21 cellular contexts compared by ENCODE assay signal in genomic region chr10:131888186-131888604, GRCh38. TPM values are rescaled to one million over a fixed set of nuclear protein-coding genes. Genes with fewer than 3 reads are reported as not detected.
DNase-seq lines count a peak whose midpoint lies in the region; ATAC-seq and TF ChIP-seq lines count a peak whose summit lies in the region.
"Had no signal": no experiment of that assay in that cellular context is flagged by ENCODE, and none has a peak within 500 bp of the region (broad histone marks: within the 10 kb centered on the region; RNA-seq: fewer than 3 reads in every experiment).

No MANE protein-coding gene starts in this region.

- peaks cover 6% of the 10 kb centered on the region for H3K36me3 Mint-ChIP-seq in Calu3 (ENCODE audit: insufficient read depth, unreplicated experiment)
- H3K36me3 Mint-ChIP-seq in CD8-positive, alpha-beta T cell, result no peaks in the 10 kb centered on the region
- H3K36me3 Mint-ChIP-seq: activated naive CD4-positive, alpha-beta T cell treated with anti-CD3 and anti-CD28 coated beads, Interleukin-2, amount 50 U/mL, for 72 hours; WTC11 had no signal

- peak overlapping the region; percentile 87 for H3K27ac ChIP-seq in RWPE1
- no peak overlapping the region for H3K27ac ChIP-seq in CD8-positive, alpha-beta T cell (ENCODE audit: low read depth, low read length)
- H3K27ac ChIP-seq: BLaER1, psoas muscle had no signal

- DNase-seq in Calu3 (peak; percentile 21), HT1080 (ENCODE audit: low read depth) (peak; percentile 78), RWPE1 (ENCODE audit: low spot score) (peak; percentile 95), fibroblast of mammary gland (ENCODE audit: low read depth) (peak; percentile 20), H4 (ENCODE audit: low spot score) (no peak), NCI-H146 (lab: John Stamatoyannopoulos, UW) (no peak)
- DNase-seq in CD8-positive, alpha-beta T cell, result no peak
- DNase-seq: anterior cingulate cortex; Caco-2; central memory CD4-positive, alpha-beta T cell; DND-41; mesenchymal stem cell; NCI-H1694; NCI-H524; psoas muscle had no signal

- intact Hi-C loops in Calu3 (cut with micrococcal nuclease; ENCODE audit: unreplicated experiment), result no loop called here
- intact Hi-C loops in CD8-positive, alpha-beta T cell (cut with DNase I, micrococcal nuclease), result loop anchor here (5.0 kb wide), 2 partner anchors 39 to 54 kb away; no protein-coding TSS in a partner anchor

- H3K4me1 Mint-ChIP-seq in Calu3 (ENCODE audit: low read depth, unreplicated experiment), result peaks cover 8% of the 10 kb centered on the region
- H3K4me1 Mint-ChIP-seq in CD8-positive, alpha-beta T cell (ENCODE audit: low read depth), result peaks cover 4% of the 10 kb centered on the region

- H3K4me3 ChIP-seq in fibroblast of mammary gland (ENCODE audit: control insufficient read depth, low read depth, low read length), result no peak overlapping the region
- H3K4me3 ChIP-seq in CD8-positive, alpha-beta T cell (ENCODE audit: low read depth, low read length), result no peak overlapping the region
- H3K4me3 ChIP-seq: BLaER1, psoas muscle had no signal

- peaks cover 6% of the 10 kb centered on the region for H3K4me1 ChIP-seq in CD8-positive, alpha-beta T cell (ENCODE audit: insufficient read depth, low read length)
- H3K4me1 ChIP-seq: psoas muscle had no signal

- no peak for ATAC-seq in GM21367 (IDR thresholded peaks at IDR 0.05; ENCODE audit: unreplicated experiment)
- no peak for ATAC-seq in CD8-positive, alpha-beta T cell
- ATAC-seq: activated naive CD4-positive, alpha-beta T cell treated with anti-CD3 and anti-CD28 coated beads, Interleukin-2, amount 50 U/mL, for 72 hours; psoas muscle; WTC11 had no signal

- H3K27me3 ChIP-seq in CD8-positive, alpha-beta T cell (ENCODE audit: insufficient read depth, low read length), result no peaks in the 10 kb centered on the region
- H3K27me3 ChIP-seq: BLaER1 had no signal

- TF ChIP-seq CTCF in Calu3 (IDR thresholded peaks at IDR 0.05; ENCODE audit: unreplicated experiment), result no peak
- no peak for TF ChIP-seq CTCF in RWPE1 (conservative IDR thresholded peaks at IDR 0.05; ENCODE audit: low read depth)
- no peak for TF ChIP-seq CTCF in fibroblast of mammary gland (conservative IDR thresholded peaks at IDR 0.05; ENCODE audit: control insufficient read depth, insufficient read depth, low read depth, low read length)
- no peak for TF ChIP-seq CTCF in CD8-positive, alpha-beta T cell (IDR thresholded peaks at IDR 0.05)

- H3K36me3 ChIP-seq in CD8-positive, alpha-beta T cell (ENCODE audit: insufficient read depth, low read length), result no peaks in the 10 kb centered on the region
- H3K36me3 ChIP-seq: BLaER1 had no signal

- CTCF ChIA-PET in Calu3 (lab: Charles Lee) (interaction anchor here (0.7 kb wide), 1 partner anchor 255 kb away, joined by 4 read pairs; no protein-coding TSS in a partner anchor), RWPE1 (lab: Yijun Ruan, JAX) (interaction anchor here (0.6 to 0.7 kb wide), 2 partner anchors 10 to 132 kb away, joined by 3 read pairs; no protein-coding TSS in a partner anchor)
- CTCF ChIA-PET in CD8-positive, alpha-beta T cell (lab: Charles Lee), result interaction anchor here (2.2 kb wide), 1 partner anchor 135 kb away, joined by 25 read pairs; no protein-coding TSS in a partner anchor

- H3K27ac Mint-ChIP-seq in Calu3 (ENCODE audit: unreplicated experiment), result no peak overlapping the region
- H3K27ac Mint-ChIP-seq in CD8-positive, alpha-beta T cell, result no peak overlapping the region
- H3K27ac Mint-ChIP-seq: activated naive CD4-positive, alpha-beta T cell treated with anti-CD3 and anti-CD28 coated beads, Interleukin-2, amount 50 U/mL, for 72 hours; activated T-helper 1 cell treated with anti-CD3 and anti-CD28 coated beads, Interleukin-12 subunit alpha, Interleukin-12 subunit beta, Interleukin-2, Interleukin-4 antibody, amounts not matched to agents 30 ng/mL and 10 ng/mL and 1 ng/mL, durations not matched to agents 14 hours and 24 hours and 36 hours; dendritic cell treated with granulocyte-macrophage colony-stimulating factor and Interleukin-4, amounts not matched to agents 40 ng/mL and 50 ng/mL, for 4 days; WTC11 had no signal

- H3K4me3 Mint-ChIP-seq in Calu3 (ENCODE audit: low read depth, unreplicated experiment), result no peak overlapping the region
- H3K4me3 Mint-ChIP-seq in CD8-positive, alpha-beta T cell, result no peak overlapping the region
- H3K4me3 Mint-ChIP-seq: activated T-helper 1 cell treated with anti-CD3 and anti-CD28 coated beads, Interleukin-12 subunit alpha, Interleukin-12 subunit beta, Interleukin-2, Interleukin-4 antibody, amounts not matched to agents 30 ng/mL and 10 ng/mL and 1 ng/mL, durations not matched to agents 14 hours and 24 hours and 36 hours; dendritic cell treated with granulocyte-macrophage colony-stimulating factor and Interleukin-4, amounts not matched to agents 40 ng/mL and 50 ng/mL, for 4 days; WTC11 had no signal

- H3K9me3 Mint-ChIP-seq in Calu3 (ENCODE audit: low read depth, unreplicated experiment), result no peaks in the 10 kb centered on the region
- H3K9me3 Mint-ChIP-seq in CD8-positive, alpha-beta T cell, result no peaks in the 10 kb centered on the region
- H3K9me3 Mint-ChIP-seq: activated naive CD4-positive, alpha-beta T cell treated with anti-CD3 and anti-CD28 coated beads, Interleukin-2, amount 50 U/mL, for 72 hours; activated T-helper 1 cell treated with anti-CD3 and anti-CD28 coated beads, Interleukin-12 subunit alpha, Interleukin-12 subunit beta, Interleukin-2, Interleukin-4 antibody, amounts not matched to agents 30 ng/mL and 10 ng/mL and 1 ng/mL, durations not matched to agents 14 hours and 24 hours and 36 hours; dendritic cell treated with granulocyte-macrophage colony-stimulating factor and Interleukin-4, amounts not matched to agents 40 ng/mL and 50 ng/mL, for 4 days had no signal

- BruUV-seq in Calu3 (replicated peaks; lab: Mats Ljungman, UMichigan), result no TSS peak

- POLR2A ChIA-PET in RWPE1 (lab: Yijun Ruan, JAX; ENCODE audit: low non-redundant PET), result no interaction called here
- POLR2A ChIA-PET in CD8-positive, alpha-beta T cell (lab: Charles Lee), result no interaction called here

- H3K27me3 Mint-ChIP-seq in Calu3 (ENCODE audit: unreplicated experiment), result peaks cover 6% of the 10 kb centered on the region
- H3K27me3 Mint-ChIP-seq in CD8-positive, alpha-beta T cell (ENCODE audit: low read depth), result peaks cover 13% of the 10 kb centered on the region

- no peaks in the 10 kb centered on the region for H3K9me3 ChIP-seq in CD8-positive, alpha-beta T cell (ENCODE audit: low read length)
- H3K9me3 ChIP-seq: BLaER1, Caco-2, psoas muscle had no signal

RNA-seq across cellular contexts. Expression of gene PPP2R2D, which starts 12.6 kb away (rescaled TPM):
- 17.2 and 23.7 TPM in 2 replicates for total RNA-seq in Calu3 (2022)
- 30.1 and 31.5 TPM in 2 replicates for total RNA-seq in HT1080 (2014; rRNA removed; shearing (Covaris generic))
- 19.3 and 20.9 TPM in 2 replicates for polyA plus RNA-seq in HT1080 (2015; cell fraction: cytosol; rRNA removed)
- polyA plus RNA-seq in HT1080 (2015; cell fraction: nucleus; rRNA removed), result 18.8 and 23.8 TPM in 2 replicates
- total RNA-seq in H4 (2014; rRNA removed; shearing (Covaris generic)), result 33.2 and 36.9 TPM in 2 replicates
- total RNA-seq in CD8-positive, alpha-beta T cell, result 10 to 100 TPM; 28.4 to 28.5 TPM

Comparison
In these comparisons a context has a peak if more than half of its experiments do, and no peak if none do; other contexts are left out.
1. DNase-seq: peak in Calu3 (single experiment), HT1080 (single experiment), RWPE1 (single experiment) and fibroblast of mammary gland (single experiment); none in H4 (single experiment), NCI-H146 (single experiment) and CD8-positive, alpha-beta T cell (0 of 7).